15 cellular contexts compared by ENCODE assay signal in genomic region chr15:41869770-41870688, GRCh38. TPM values are rescaled to one million over a fixed set of nuclear protein-coding genes. Genes with fewer than 3 reads are reported as not detected.
DNase-seq lines count a peak whose midpoint lies in the region; ATAC-seq and TF ChIP-seq lines count a peak whose summit lies in the region.
"Had no signal": no experiment of that assay in that cellular context is flagged by ENCODE, and none has a peak within 500 bp of the region (broad histone marks: within the 10 kb centered on the region; RNA-seq: fewer than 3 reads in every experiment).

No MANE protein-coding gene starts in this region.

- H3K79me1 ChIP-seq in trophoblast cell (ENCODE audit: low read length) = no peaks in the 10 kb centered on the region

- H3K79me2 ChIP-seq in trophoblast cell (ENCODE audit: control insufficient read depth, insufficient read depth, low read length, poor library complexity) = no peaks in the 10 kb centered on the region

- no CpG with 5 or more reads among the region's 42 CpGs for WGBS in trophoblast cell (ENCODE audit: extremely low coverage, insufficient coverage, insufficient read length)

- H3K4me3 Mint-ChIP-seq in activated naive CD4-positive, alpha-beta T cell treated with anti-CD3 and anti-CD28 coated beads, Interleukin-2, amount 10 ng/mL, durations not matched to agents 7 days and 5 days = no peak overlapping the region
- H3K4me3 Mint-ChIP-seq in T-helper 17 cell (peak overlapping the region; percentile 86), Calu3 (ENCODE audit: low read depth, unreplicated experiment) (no peak overlapping the region)

- peaks cover 37% of the 10 kb centered on the region for H3K27me3 Mint-ChIP-seq in activated naive CD4-positive, alpha-beta T cell treated with anti-CD3 and anti-CD28 coated beads, Interleukin-2, amount 10 ng/mL, durations not matched to agents 7 days and 5 days
- H3K27me3 Mint-ChIP-seq in T-helper 17 cell (no peaks in the 10 kb centered on the region), Calu3 (ENCODE audit: unreplicated experiment) (peaks cover 34% of the 10 kb centered on the region)

- H2BK120ac ChIP-seq in trophoblast cell (ENCODE audit: insufficient read depth, low read length, poor library complexity) = no peak overlapping the region

- H3K36me3 Mint-ChIP-seq in activated naive CD4-positive, alpha-beta T cell treated with anti-CD3 and anti-CD28 coated beads, Interleukin-2, amount 10 ng/mL, durations not matched to agents 7 days and 5 days = no peaks in the 10 kb centered on the region
- H3K36me3 Mint-ChIP-seq in T-helper 17 cell (ENCODE audit: low read depth) (no peaks in the 10 kb centered on the region), Calu3 (ENCODE audit: insufficient read depth, unreplicated experiment) (no peaks in the 10 kb centered on the region)

- H2AFZ ChIP-seq in trophoblast cell (ENCODE audit: insufficient read depth, low read length, poor library complexity) = no peak overlapping the region

- intact Hi-C loops in Calu3 (cut with micrococcal nuclease; ENCODE audit: unreplicated experiment) (no loop called here), posterior vena cava (cut with DNase I) (no loop called here)

- H3K9me3 Mint-ChIP-seq in activated naive CD4-positive, alpha-beta T cell treated with anti-CD3 and anti-CD28 coated beads, Interleukin-2, amount 10 ng/mL, durations not matched to agents 7 days and 5 days = no peaks in the 10 kb centered on the region
- no peaks in the 10 kb centered on the region for H3K9me3 Mint-ChIP-seq in Calu3 (ENCODE audit: low read depth, unreplicated experiment)

- H4K91ac ChIP-seq in trophoblast cell (ENCODE audit: low read depth, low read length) = no peak overlapping the region

- H3K27ac Mint-ChIP-seq in activated naive CD4-positive, alpha-beta T cell treated with anti-CD3 and anti-CD28 coated beads, Interleukin-2, amount 10 ng/mL, durations not matched to agents 7 days and 5 days = peak overlapping the region; percentile 87
- peak overlapping the region; percentile 95 for H3K27ac Mint-ChIP-seq in T-helper 17 cell
- no peak overlapping the region for H3K27ac Mint-ChIP-seq in Calu3 (ENCODE audit: unreplicated experiment)

- no peak overlapping the region for H2BK5ac ChIP-seq in trophoblast cell (ENCODE audit: low read depth, low read length, poor library complexity)

- CTCF ChIA-PET in activated naive CD4-positive, alpha-beta T cell treated with anti-CD3 and anti-CD28 coated beads, Interleukin-2, amount 10 ng/mL, durations not matched to agents 7 days and 5 days (lab: Charles Lee) = interaction anchor here (0.7 to 1.3 kb wide), 5 partner anchors 12 to 59 kb away, joined by 3 to 4 read pairs (median 3); no protein-coding TSS in a partner anchor
- CTCF ChIA-PET in Calu3 (lab: Charles Lee) = no interaction called here

- H3K23ac ChIP-seq in trophoblast cell (ENCODE audit: low read length) = no peak overlapping the region

- H3K4me3 ChIP-seq in trophoblast cell (ENCODE audit: low read depth, low read length) = peak overlapping the region; percentile 20
- H3K4me3 ChIP-seq: heart left ventricle, lung, psoas muscle had no signal

- no TSS peak for BruUV-seq in Calu3 (replicated peaks; lab: Mats Ljungman, UMichigan)

- no peak overlapping the region for H3K9ac ChIP-seq in trophoblast cell (ENCODE audit: low read length)

- H3K9me3 ChIP-seq in T-helper 17 cell (ENCODE audit: control insufficient read depth, low read length, poor library complexity, severe bottlenecking) (no peaks in the 10 kb centered on the region), trophoblast cell (ENCODE audit: insufficient read depth, low read depth, low read length) (peaks cover 2% of the 10 kb centered on the region)
- H3K9me3 ChIP-seq: heart left ventricle, psoas muscle had no signal

- no peak for TF ChIP-seq CTCF in Calu3 (IDR thresholded peaks at IDR 0.05; ENCODE audit: unreplicated experiment)

- peaks cover 2 to 14% of the 10 kb centered on the region in 2 experiments for H3K4me1 ChIP-seq in trophoblast cell (ENCODE audit: control insufficient read depth in 1 of 2, insufficient read depth in 2 of 2, low read length in 2 of 2)
- H3K4me1 ChIP-seq: psoas muscle had no signal

- H4K12ac ChIP-seq in trophoblast cell (ENCODE audit: low read depth, low read length) = no peak overlapping the region

- H4K8ac ChIP-seq in trophoblast cell (ENCODE audit: low read depth, low read length) = no peak overlapping the region

- no peak overlapping the region for H3K18ac ChIP-seq in trophoblast cell (ENCODE audit: low read length)

- no peak overlapping the region for H3K14ac ChIP-seq in trophoblast cell (ENCODE audit: low read length)

- no peaks in the 10 kb centered on the region for H3K36me3 ChIP-seq in trophoblast cell (ENCODE audit: control insufficient read depth in 1 of 2, insufficient read depth in 2 of 2, low read length in 2 of 2)
- H3K36me3 ChIP-seq: heart left ventricle had no signal

- no peaks in the 10 kb centered on the region for H3K27me3 ChIP-seq in trophoblast cell (ENCODE audit: insufficient read depth, low read length)
- H3K27me3 ChIP-seq: heart left ventricle had no signal

- no peak overlapping the region for H3K27ac ChIP-seq in trophoblast cell (ENCODE audit: low read depth, low read length)
- H3K27ac ChIP-seq: heart left ventricle, psoas muscle had no signal

- H2BK12ac ChIP-seq in trophoblast cell (ENCODE audit: low read length) = no peak overlapping the region

- H3K4me1 Mint-ChIP-seq in activated naive CD4-positive, alpha-beta T cell treated with anti-CD3 and anti-CD28 coated beads, Interleukin-2, amount 10 ng/mL, durations not matched to agents 7 days and 5 days = peaks cover 12% of the 10 kb centered on the region
- H3K4me1 Mint-ChIP-seq in T-helper 17 cell = peaks cover 12% of the 10 kb centered on the region
- H3K4me1 Mint-ChIP-seq in Calu3 (ENCODE audit: low read depth, unreplicated experiment) = no peaks in the 10 kb centered on the region

- ATAC-seq in T-helper 17 cell = no peak
- ATAC-seq: psoas muscle had no signal

- no peak overlapping the region for H3K4me2 ChIP-seq in trophoblast cell (ENCODE audit: low read length)

- no peak overlapping the region for H3K4ac ChIP-seq in trophoblast cell (ENCODE audit: low read depth, low read length)

- no peak for DNase-seq in activated naive CD4-positive, alpha-beta T cell treated with anti-CD3 and anti-CD28 coated beads, Interleukin-2, amount 10 ng/mL, durations not matched to agents 7 days and 5 days
- DNase-seq in activated naive CD4-positive, alpha-beta T cell treated with anti-CD3 and anti-CD28 coated beads, Interleukin-2, amount 50 U/mL, for 16 hours = no peak
- no peak for DNase-seq in T-helper 17 cell
- peak; percentile 56 for DNase-seq in brain pericyte (ENCODE audit: low read depth, low spot score)
- no peak for DNase-seq in trophoblast cell
- DNase-seq in Calu3 = no peak
- no peak for DNase-seq in T-helper 9 cell
- no peak for DNase-seq in posterior vena cava (ENCODE audit: low spot score)
- DNase-seq: H7, NCI-H1105, NCI-H2081 treated with DMSO at 0.1 percent for 48 hours, NCI-H510A, psoas muscle had no signal

- H2AK5ac ChIP-seq in trophoblast cell (ENCODE audit: low read length) = no peak overlapping the region

RNA-seq across cellular contexts. Expression of gene SPTBN5, which starts 23.8 kb away (rescaled TPM):
- total RNA-seq in T-helper 17 cell = 1 to 10 TPM; 1.9 to 2.2 TPM
- 0.53 and 0.55 TPM in 2 replicates for polyA plus RNA-seq in trophoblast cell (2013)
- 0.64 and 0.69 TPM in 2 replicates for total RNA-seq in Calu3 (2022)
- 1 to 10 TPM in 1 of 2 donors, under 1 TPM in 1; 0.71 to 1.3 TPM for total RNA-seq in posterior vena cava

RNA-seq across cellular contexts. Expression of gene PLA2G4B, which starts 31.4 kb away (rescaled TPM):
- total RNA-seq in T-helper 17 cell (10 to 100 TPM; 23.1 to 34.8 TPM), Calu3 (2022) (4.1 and 6.8 TPM in 2 replicates), posterior vena cava (1 to 10 TPM; 1.5 to 4.0 TPM)
- 5.1 and 5.5 TPM in 2 replicates for polyA plus RNA-seq in trophoblast cell (2013)

RNA-seq across cellular contexts. Expression of gene JMJD7, which starts 42.1 kb away (rescaled TPM):
- total RNA-seq in T-helper 17 cell (10 to 100 TPM; 26.7 to 35.6 TPM), Calu3 (2022) (9.4 and 9.7 TPM in 2 replicates), posterior vena cava (10 to 100 TPM in 1 of 2 donors, 1 to 10 TPM in 1; 4.9 to 13.8 TPM)
- 6.6 and 7.8 TPM in 2 replicates for polyA plus RNA-seq in trophoblast cell (2013)
